Comparison of ENCODE assay signal across 31 cellular contexts in genomic region chr16:76956801-76957200, GRCh38.
"Had no signal": no experiment of that assay in that cellular context is flagged by ENCODE, and none has a peak within 500 bp of the region (broad histone marks: within the 10 kb centered on the region; RNA-seq: fewer than 3 reads in every experiment).

No MANE protein-coding gene starts in this region.

- H3K27me3 ChIP-seq: adrenal gland, ascending aorta, breast epithelium, cardiac muscle cell, colonic mucosa, esophagus squamous epithelium had no signal

- H3K36me3 Mint-ChIP-seq: activated CD4-positive, alpha-beta memory T cell treated with anti-CD3 and anti-CD28 coated beads for 36 hours; activated CD8-positive, alpha-beta memory T cell treated with anti-CD3 and anti-CD28 coated beads, Interleukin-2, amount 10 ng/mL, durations not matched to agents 7 days and 5 days; activated naive CD4-positive, alpha-beta T cell treated with anti-CD3 and anti-CD28 coated beads, Interleukin-2, amount 50 U/mL, for 24 hours; activated naive CD8-positive, alpha-beta T cell treated with anti-CD3 and anti-CD28 coated beads for 36 hours; brain had no signal

- H3K4me3 Mint-ChIP-seq: activated CD4-positive, alpha-beta memory T cell treated with anti-CD3 and anti-CD28 coated beads for 36 hours; activated CD4-positive, alpha-beta T cell treated with anti-CD3 and anti-CD28 coated beads for 36 hours; activated CD4-positive, alpha-beta T cell treated with anti-CD3 and anti-CD28 coated beads, Interleukin-2, amount 10 ng/mL, durations not matched to agents 24 days and 14 days; activated CD8-positive, alpha-beta memory T cell treated with anti-CD3 and anti-CD28 coated beads, Interleukin-2, amount 10 ng/mL, durations not matched to agents 7 days and 5 days; activated CD8-positive, alpha-beta T cell treated with anti-CD3 and anti-CD28 coated beads, Interleukin-2, amount 10 ng/mL, durations not matched to agents 7 days and 5 days; activated naive CD4-positive, alpha-beta T cell treated with anti-CD3 and anti-CD28 coated beads for 36 hours; activated naive CD4-positive, alpha-beta T cell treated with anti-CD3 and anti-CD28 coated beads, Interleukin-2, amount 50 U/mL, for 24 hours; activated naive CD8-positive, alpha-beta T cell treated with anti-CD3 and anti-CD28 coated beads for 36 hours; activated naive CD8-positive, alpha-beta T cell treated with anti-CD3 and anti-CD28 coated beads, Interleukin-2, amount 50 U/mL, for 24 hours; activated T-helper 1 cell treated with anti-CD3 and anti-CD28 coated beads, Interleukin-12 subunit alpha, Interleukin-12 subunit beta, Interleukin-2, Interleukin-4 antibody, amounts not matched to agents 30 ng/mL and 10 ng/mL and 1 ng/mL, durations not matched to agents 14 hours and 24 hours and 36 hours; brain had no signal

- H3K9me3 ChIP-seq: ascending aorta, colonic mucosa, esophagus squamous epithelium had no signal

- H3K4me1 ChIP-seq: adrenal gland, ascending aorta, breast epithelium, colonic mucosa, esophagus squamous epithelium had no signal

- H3K27ac ChIP-seq: adrenal gland, ascending aorta, breast epithelium, colonic mucosa, epithelial cell of prostate, esophagus squamous epithelium had no signal

- DNase-seq: activated CD4-positive, alpha-beta memory T cell treated with anti-CD3 and anti-CD28 coated beads for 36 hours; activated CD4-positive, alpha-beta T cell treated with anti-CD3 and anti-CD28 coated beads for 36 hours; activated CD4-positive, alpha-beta T cell treated with anti-CD3 and anti-CD28 coated beads, Interleukin-2, amount 10 ng/mL, durations not matched to agents 24 days and 14 days; activated CD4-positive, CD25-positive, alpha-beta regulatory T cell; activated CD4-positive, CD25-positive, alpha-beta regulatory T cell treated with anti-CD3 and anti-CD28 coated beads, Interleukin-2, amount 50 U/mL, for 72 hours; activated CD8-positive, alpha-beta memory T cell treated with anti-CD3 and anti-CD28 coated beads, Interleukin-2, amount 10 ng/mL, durations not matched to agents 7 days and 5 days; activated CD8-positive, alpha-beta memory T cell treated with anti-CD3 and anti-CD28 coated beads, Interleukin-2, amount 50 U/mL, for 4 hours; activated CD8-positive, alpha-beta T cell treated with anti-CD3 and anti-CD28 coated beads, Interleukin-2, amount 10 ng/mL, durations not matched to agents 7 days and 5 days; activated effector memory CD4-positive, alpha-beta T cell treated with anti-CD3 and anti-CD28 coated beads, Interleukin-2, amount 50 U/mL, for 16 hours; activated naive CD4-positive, alpha-beta T cell treated with anti-CD3 and anti-CD28 coated beads for 36 hours; activated naive CD8-positive, alpha-beta T cell treated with anti-CD3 and anti-CD28 coated beads for 36 hours; activated naive CD8-positive, alpha-beta T cell treated with anti-CD3 and anti-CD28 coated beads, Interleukin-2, amount 50 U/mL, for 24 hours; activated T-cell treated with anti-CD3 and anti-CD28 coated beads, Interleukin-2, amount 50 U/mL, for 1 hour; activated T-cell treated with anti-CD3 and anti-CD28 coated beads, Interleukin-2, amount 50 U/mL, for 48 hours; adrenal gland; central memory CD4-positive, alpha-beta T cell; cerebellar nuclear complex; colonic mucosa; effector CD8-positive, alpha-beta T cell; esophagus squamous epithelium; foreskin fibroblast; head of caudate nucleus; T-helper 2 cell had no signal

- ATAC-seq: activated CD4-positive, alpha-beta T cell treated with anti-CD3 and anti-CD28 coated beads for 36 hours; activated CD8-positive, alpha-beta memory T cell treated with anti-CD3 and anti-CD28 coated beads, Interleukin-2, amount 10 ng/mL, durations not matched to agents 7 days and 5 days; activated CD8-positive, alpha-beta T cell treated with anti-CD3 and anti-CD28 coated beads, Interleukin-2, amount 10 ng/mL, durations not matched to agents 7 days and 5 days; activated naive CD8-positive, alpha-beta T cell treated with anti-CD3 and anti-CD28 coated beads, Interleukin-2, amount 50 U/mL, for 24 hours had no signal

- H3K27ac Mint-ChIP-seq: activated CD4-positive, alpha-beta memory T cell treated with anti-CD3 and anti-CD28 coated beads for 36 hours; activated CD4-positive, alpha-beta T cell treated with anti-CD3 and anti-CD28 coated beads for 36 hours; activated CD4-positive, alpha-beta T cell treated with anti-CD3 and anti-CD28 coated beads, Interleukin-2, amount 10 ng/mL, durations not matched to agents 24 days and 14 days; activated CD8-positive, alpha-beta memory T cell treated with anti-CD3 and anti-CD28 coated beads, Interleukin-2, amount 10 ng/mL, durations not matched to agents 7 days and 5 days; activated CD8-positive, alpha-beta T cell treated with anti-CD3 and anti-CD28 coated beads, Interleukin-2, amount 10 ng/mL, durations not matched to agents 7 days and 5 days; activated naive CD4-positive, alpha-beta T cell treated with anti-CD3 and anti-CD28 coated beads for 36 hours; activated naive CD4-positive, alpha-beta T cell treated with anti-CD3 and anti-CD28 coated beads, Interleukin-2, amount 50 U/mL, for 24 hours; activated naive CD8-positive, alpha-beta T cell treated with anti-CD3 and anti-CD28 coated beads for 36 hours; activated naive CD8-positive, alpha-beta T cell treated with anti-CD3 and anti-CD28 coated beads, Interleukin-2, amount 50 U/mL, for 24 hours; activated T-helper 1 cell treated with anti-CD3 and anti-CD28 coated beads, Interleukin-12 subunit alpha, Interleukin-12 subunit beta, Interleukin-2, Interleukin-4 antibody, amounts not matched to agents 30 ng/mL and 10 ng/mL and 1 ng/mL, durations not matched to agents 14 hours and 24 hours and 36 hours; activated T-helper 2 cell treated with anti-CD3 and anti-CD28 coated beads, Interferon-gamma antibody, Interleukin-2, Interleukin-4, amounts not matched to agents 10 μg/mL and 5 μg/mL and 100 μg/mL, durations not matched to agents 14 hours and 24 hours and 36 hours had no signal

- H3K27me3 Mint-ChIP-seq: activated CD4-positive, alpha-beta memory T cell treated with anti-CD3 and anti-CD28 coated beads for 36 hours; activated CD4-positive, alpha-beta T cell treated with anti-CD3 and anti-CD28 coated beads for 36 hours; activated CD4-positive, alpha-beta T cell treated with anti-CD3 and anti-CD28 coated beads, Interleukin-2, amount 10 ng/mL, durations not matched to agents 24 days and 14 days; activated CD8-positive, alpha-beta memory T cell treated with anti-CD3 and anti-CD28 coated beads, Interleukin-2, amount 10 ng/mL, durations not matched to agents 7 days and 5 days; activated naive CD4-positive, alpha-beta T cell treated with anti-CD3 and anti-CD28 coated beads, Interleukin-2, amount 50 U/mL, for 24 hours; activated naive CD8-positive, alpha-beta T cell treated with anti-CD3 and anti-CD28 coated beads for 36 hours; activated naive CD8-positive, alpha-beta T cell treated with anti-CD3 and anti-CD28 coated beads, Interleukin-2, amount 50 U/mL, for 24 hours; brain had no signal

- H3K9me3 Mint-ChIP-seq: activated CD4-positive, alpha-beta memory T cell treated with anti-CD3 and anti-CD28 coated beads for 36 hours; activated CD4-positive, alpha-beta T cell treated with anti-CD3 and anti-CD28 coated beads, Interleukin-2, amount 10 ng/mL, durations not matched to agents 24 days and 14 days had no signal

- H3K4me1 Mint-ChIP-seq: activated CD4-positive, alpha-beta T cell treated with anti-CD3 and anti-CD28 coated beads for 36 hours; activated CD4-positive, alpha-beta T cell treated with anti-CD3 and anti-CD28 coated beads, Interleukin-2, amount 10 ng/mL, durations not matched to agents 24 days and 14 days; activated CD8-positive, alpha-beta memory T cell treated with anti-CD3 and anti-CD28 coated beads, Interleukin-2, amount 10 ng/mL, durations not matched to agents 7 days and 5 days; activated naive CD4-positive, alpha-beta T cell treated with anti-CD3 and anti-CD28 coated beads, Interleukin-2, amount 50 U/mL, for 24 hours; activated naive CD8-positive, alpha-beta T cell treated with anti-CD3 and anti-CD28 coated beads for 36 hours; activated naive CD8-positive, alpha-beta T cell treated with anti-CD3 and anti-CD28 coated beads, Interleukin-2, amount 50 U/mL, for 24 hours had no signal

- H3K4me3 ChIP-seq: adrenal gland, ascending aorta, breast epithelium, cardiac muscle cell, colonic mucosa, esophagus squamous epithelium had no signal

- H3K36me3 ChIP-seq: adrenal gland, ascending aorta, breast epithelium, cardiac muscle cell, colonic mucosa, esophagus squamous epithelium had no signal
